ENCODE assay signal across 31 cellular contexts in genomic region chr2:62539892-62540785, GRCh38. TPM values are rescaled to one million over a fixed set of nuclear protein-coding genes. Genes with fewer than 3 reads are reported as not detected.
DNase-seq lines count a peak whose midpoint lies in the region; ATAC-seq, FAIRE-seq and TF ChIP-seq lines count a peak whose summit lies in the region.
"Had no signal": no experiment of that assay in that cellular context is flagged by ENCODE, and none has a peak within 500 bp of the region (broad histone marks: within the 10 kb centered on the region; RNA-seq: fewer than 3 reads in every experiment).

No MANE protein-coding gene starts in this region.

- no peaks in the 10 kb centered on the region for H3K4me1 ChIP-seq in astrocyte (ENCODE audit: insufficient read depth, low read length)
- H3K4me1 ChIP-seq: breast epithelium, testis, vagina had no signal

- H3K4me3 Mint-ChIP-seq in astrocyte (ENCODE audit: unreplicated experiment) (no peak overlapping the region), progenitor cell of endocrine pancreas (ENCODE audit: low read depth) (no peak overlapping the region)
- H3K4me3 Mint-ChIP-seq: activated T-cell treated with anti-CD3 and anti-CD28 coated beads, Interleukin-2, amount 50 U/mL, for 4 hours; effector memory CD8-positive, alpha-beta T cell; naive thymus-derived CD4-positive, alpha-beta T cell; T-helper 1 cell treated with Interleukin-12 subunit alpha and Interleukin-12 subunit beta and Interleukin-4 antibody, amounts not matched to agents 30 μg/mL and 1 μg/mL, for 36 hours had no signal

- no peak for ATAC-seq in HG03342 (IDR thresholded peaks at IDR 0.05; ENCODE audit: unreplicated experiment)
- no peak for ATAC-seq in GM21717 (IDR thresholded peaks at IDR 0.05; ENCODE audit: unreplicated experiment)
- ATAC-seq: activated T-cell treated with anti-CD3 and anti-CD28 coated beads, Interleukin-2, amount 50 U/mL, for 4 hours; effector memory CD8-positive, alpha-beta T cell; naive thymus-derived CD4-positive, alpha-beta T cell had no signal

- no peaks in the 10 kb centered on the region for H3K79me2 ChIP-seq in astrocyte (ENCODE audit: insufficient read depth, low read length)

- H3K4me1 Mint-ChIP-seq in astrocyte (ENCODE audit: low read depth, unreplicated experiment) (peaks cover 3% of the 10 kb centered on the region), progenitor cell of endocrine pancreas (ENCODE audit: low read depth) (peaks cover 40% of the 10 kb centered on the region)

- H3K9me3 Mint-ChIP-seq in astrocyte (ENCODE audit: unreplicated experiment) (peaks cover 7% of the 10 kb centered on the region), progenitor cell of endocrine pancreas (ENCODE audit: low read depth) (peaks cover under 1% of the 10 kb centered on the region)

- H3K36me3 Mint-ChIP-seq in astrocyte (ENCODE audit: low read depth, unreplicated experiment) (peaks cover 4% of the 10 kb centered on the region), progenitor cell of endocrine pancreas (ENCODE audit: insufficient read depth) (no peaks in the 10 kb centered on the region)

- FAIRE-seq in astrocyte (lab: Jason Lieb, UNC), result no peak
- FAIRE-seq: D721Med, kidney had no signal

- no peak overlapping the region for H3K27ac Mint-ChIP-seq in astrocyte (ENCODE audit: unreplicated experiment)
- peak overlapping the region; percentile 92 for H3K27ac Mint-ChIP-seq in progenitor cell of endocrine pancreas
- H3K27ac Mint-ChIP-seq: effector memory CD8-positive, alpha-beta T cell; naive thymus-derived CD4-positive, alpha-beta T cell; T-helper 1 cell treated with Interleukin-12 subunit alpha and Interleukin-12 subunit beta and Interleukin-4 antibody, amounts not matched to agents 30 μg/mL and 1 μg/mL, for 36 hours had no signal

- no peaks in the 10 kb centered on the region for H3K27me3 ChIP-seq in astrocyte (ENCODE audit: insufficient read depth, low read length)
- H3K27me3 ChIP-seq: breast epithelium, colonic mucosa, testis, vagina had no signal

- no peak overlapping the region for H3K27ac ChIP-seq in astrocyte (ENCODE audit: low read depth, low read length)
- H3K27ac ChIP-seq: breast epithelium, C4-2B, colonic mucosa, SK-N-MC, testis, vagina had no signal

- H3K9me3 ChIP-seq in astrocyte (ENCODE audit: insufficient read depth, low read depth, low read length), result no peaks in the 10 kb centered on the region
- H3K9me3 ChIP-seq: breast epithelium, colonic mucosa, testis, vagina had no signal

- H2AFZ ChIP-seq in astrocyte (ENCODE audit: low read depth, low read length), result no peak overlapping the region

- H3K27me3 Mint-ChIP-seq in astrocyte (ENCODE audit: low read depth, unreplicated experiment), result peaks cover 2% of the 10 kb centered on the region
- H3K27me3 Mint-ChIP-seq in progenitor cell of endocrine pancreas, result no peaks in the 10 kb centered on the region

- DNase-seq in EL (peak; percentile 8), astrocyte (ENCODE audit: low read depth) (peak; percentile 8), kidney tubule cell (ENCODE audit: low spot score) (peak; percentile 61), progenitor cell of endocrine pancreas (ENCODE audit: low spot score, unreplicated experiment) (no peak), OCI-M2 (lab: John Stamatoyannopoulos, UW; ENCODE audit: unreplicated experiment) (no peak), NCI-H2029 treated with DMSO at 0.1 percent for 48 hours (lab: John Stamatoyannopoulos, UW) (no peak)
- DNase-seq: activated CD4-positive, alpha-beta T cell treated with anti-CD3 and anti-CD28 coated beads for 4 hours; activated naive CD4-positive, alpha-beta T cell treated with Interleukin-2 at 50 U/mL for 16 hours; activated T-cell treated with anti-CD3 and anti-CD28 coated beads, Interleukin-2, amount 50 U/mL, for 4 hours; colonic mucosa; effector memory CD8-positive, alpha-beta T cell; KG1; kidney; mesendoderm; naive thymus-derived CD4-positive, alpha-beta T cell; NCI-H1436; NCI-H524 treated with DMSO at 0.1 percent for 48 hours; occipital lobe; retina; stimulated activated CD4-positive, alpha-beta T cell treated with anti-CD3 and anti-CD28 coated beads, Interleukin-12 subunit alpha, Interleukin-12 subunit beta, amount 100 ng/mL, for 4 hours; stimulated activated CD4-positive, alpha-beta T cell treated with anti-CD3 and anti-CD28 coated beads, Interleukin-4, amount 100 ng/mL, for 4 hours; stimulated activated naive CD4-positive, alpha-beta T cell treated with Interleukin-2 at 50 U/mL for 16 hours; testis had no signal

- H4K20me1 ChIP-seq in astrocyte (ENCODE audit: insufficient read depth, low read length), result no peaks in the 10 kb centered on the region

- H3K4me3 ChIP-seq in astrocyte (ENCODE audit: insufficient read depth, low read depth, low read length), result no peak overlapping the region
- H3K4me3 ChIP-seq: breast epithelium, colonic mucosa, SK-N-MC, testis, vagina had no signal

- H3K4me2 ChIP-seq in astrocyte (ENCODE audit: low read length), result no peak overlapping the region

- TF ChIP-seq CTCF in astrocyte (IDR thresholded peaks at IDR 0.05; ENCODE audit: insufficient read depth, low read depth, low read length) (no peak), progenitor cell of endocrine pancreas (IDR thresholded peaks at IDR 0.05; ENCODE audit: unreplicated experiment) (no peak)

- no peak overlapping the region for H3K9ac ChIP-seq in astrocyte (ENCODE audit: low read length)

- no peaks in the 10 kb centered on the region for H3K36me3 ChIP-seq in astrocyte (ENCODE audit: insufficient read depth, low read length)
- H3K36me3 ChIP-seq: breast epithelium, colonic mucosa, vagina had no signal

RNA-seq across cellular contexts. Expression of gene TMEM17, which starts 34.1 kb away (rescaled TPM):
- 2.7 and 4.0 TPM in 2 replicates for total RNA-seq in astrocyte
- 4.8 and 5.9 TPM in 2 replicates for total RNA-seq in progenitor cell of endocrine pancreas

Comparison
In these comparisons a context has a peak if more than half of its experiments do, and no peak if none do; other contexts are left out.
1. DNase-seq: peak in EL (single experiment), astrocyte (single experiment) and kidney tubule cell (single experiment); none in progenitor cell of endocrine pancreas (single experiment), OCI-M2 (single experiment) and NCI-H2029 treated with DMSO at 0.1 percent for 48 hours (single experiment).